ENCODE assay signal across 14 cellular contexts in genomic region chr22:19422440-19423301, GRCh38. TPM values are rescaled to one million over a fixed set of nuclear protein-coding genes. Genes with fewer than 3 reads are reported as not detected.
DNase-seq lines count a peak whose midpoint lies in the region; ATAC-seq and TF ChIP-seq lines count a peak whose summit lies in the region.
"Had no signal": no experiment of that assay in that cellular context is flagged by ENCODE, and none has a peak within 500 bp of the region (broad histone marks: within the 10 kb centered on the region; RNA-seq: fewer than 3 reads in every experiment).

No MANE protein-coding gene starts in this region.

- no peak overlapping the region for H3K4me3 Mint-ChIP-seq in MCF 10A (ENCODE audit: unreplicated experiment)
- H3K4me3 Mint-ChIP-seq in WTC11 = no peak overlapping the region
- H3K4me3 Mint-ChIP-seq in stimulated activated naive B cell treated with anti-CD40 and anti-IgM and Interleukin-4, amounts not matched to agents 10 μg/mL and 1 μg/mL and 100 μg/mL, for 72 hours = no peak overlapping the region

- 86% methylated on average over 8 of the region's 11 CpGs for WGBS in mammary epithelial cell (ENCODE audit: low coverage, missing lambda C conversion rate)

- H3K27ac Mint-ChIP-seq in MCF 10A (ENCODE audit: low read depth, unreplicated experiment) (no peak overlapping the region), WTC11 (peak overlapping the region; percentile 65)
- peak overlapping the region; percentile 63 for H3K27ac Mint-ChIP-seq in stimulated activated naive B cell treated with anti-CD40 and anti-IgM and Interleukin-4, amounts not matched to agents 10 μg/mL and 1 μg/mL and 100 μg/mL, for 72 hours

- TF ChIP-seq CTCF in mammary epithelial cell (conservative IDR thresholded peaks at IDR 0.05 in 1 of 2, IDR thresholded peaks at IDR 0.05 in 1 of 2; ENCODE audit: extremely low read depth in 1 of 2, insufficient read depth in 1 of 2, low read depth in 1 of 2, low read length in 2 of 2) (no peak), MCF 10A (IDR thresholded peaks at IDR 0.05; ENCODE audit: unreplicated experiment) (no peak), WTC11 (IDR thresholded peaks at IDR 0.05) (no peak), fibroblast of villous mesenchyme (IDR thresholded peaks at IDR 0.05; ENCODE audit: insufficient read depth, low read depth, low read length) (no peak)

- dilution Hi-C loops in mammary epithelial cell (cut with HindIII; ENCODE audit: low sequenced_read_pairs) = no loop called here

- peaks cover 15% of the 10 kb centered on the region for H3K36me3 Mint-ChIP-seq in MCF 10A (ENCODE audit: insufficient read depth, unreplicated experiment)
- peaks cover 4% of the 10 kb centered on the region for H3K36me3 Mint-ChIP-seq in WTC11
- H3K36me3 Mint-ChIP-seq in stimulated activated naive B cell treated with anti-CD40 and anti-IgM and Interleukin-4, amounts not matched to agents 10 μg/mL and 1 μg/mL and 100 μg/mL, for 72 hours = peaks cover 10 to 36% of the 10 kb centered on the region in 2 donors

- CTCF ChIA-PET in mammary epithelial cell (lab: Charles Lee; ENCODE audit: low non-redundant PET) (no interaction called here), MCF 10A (lab: Yijun Ruan, JAX) (interaction anchor here (0.5 kb wide), 1 partner anchor 232 kb away, joined by 3 read pairs; no protein-coding TSS in a partner anchor), WTC11 (lab: Charles Lee) (interaction anchor here (1.3 kb wide), 1 partner anchor 207 kb away, joined by 4 read pairs; no protein-coding TSS in a partner anchor)

- no peak; the same call in 1 of the 2 replicates for ATAC-seq in WTC11
- ATAC-seq in stimulated activated naive B cell treated with anti-CD40 and anti-IgM and Interleukin-4, amounts not matched to agents 10 μg/mL and 1 μg/mL and 100 μg/mL, for 72 hours (replicated peaks) = no peak
- ATAC-seq in GM19023 (IDR thresholded peaks at IDR 0.05; ENCODE audit: unreplicated experiment) = no peak
- ATAC-seq in left colon = no peak
- ATAC-seq in HG03457 (IDR thresholded peaks at IDR 0.05; ENCODE audit: unreplicated experiment) = no peak
- ATAC-seq: body of pancreas had no signal

- no peak overlapping the region for H2AFZ ChIP-seq in mammary epithelial cell (ENCODE audit: low read depth, low read length)
- H2AFZ ChIP-seq: parathyroid adenoma had no signal

- no peaks in the 10 kb centered on the region for H3K27me3 ChIP-seq in mammary epithelial cell (ENCODE audit: insufficient read depth, low read length)
- H3K27me3 ChIP-seq: body of pancreas, heart left ventricle had no signal

- H3K4me2 ChIP-seq in mammary epithelial cell (ENCODE audit: insufficient read depth, low read depth, low read length) = no peak overlapping the region

- POLR2A ChIA-PET in MCF 10A (lab: Yijun Ruan, JAX) = interaction anchor here (3.0 kb wide), 1 partner anchor 10 kb away, joined by 12 read pairs; the partner anchor contains the start of genes HIRA and MRPL40
- POLR2A ChIA-PET in WTC11 (lab: Charles Lee) = interaction anchor here (0.5 to 1.3 kb wide), 2 partner anchors 9 to 319 kb away, joined by 4 to 5 read pairs; partner anchors contain the start of genes HIRA and MRPL40

- H3K27me3 Mint-ChIP-seq in MCF 10A (ENCODE audit: insufficient read depth, unreplicated experiment) (no peaks in the 10 kb centered on the region), WTC11 (ENCODE audit: low read depth) (no peaks in the 10 kb centered on the region)
- no peaks in the 10 kb centered on the region for H3K27me3 Mint-ChIP-seq in stimulated activated naive B cell treated with anti-CD40 and anti-IgM and Interleukin-4, amounts not matched to agents 10 μg/mL and 1 μg/mL and 100 μg/mL, for 72 hours

- H3K9ac ChIP-seq in mammary epithelial cell (ENCODE audit: insufficient read depth, low read length) = no peak overlapping the region
- H3K9ac ChIP-seq: parathyroid adenoma had no signal

- intact Hi-C loops in mammary epithelial cell (cut with micrococcal nuclease) = no loop called here
- intact Hi-C loops in MCF 10A (cut with micrococcal nuclease) = no loop called here
- intact Hi-C loops in left colon (cut with DNase I, micrococcal nuclease) = no loop called here

- peak; percentile 6 for DNase-seq in mammary epithelial cell
- DNase-seq in MCF 10A (ENCODE audit: unreplicated experiment) = no peak
- no peak for DNase-seq in WTC11 (ENCODE audit: low spot score)
- peak; percentile 7 for DNase-seq in fibroblast of villous mesenchyme (ENCODE audit: low read depth)
- no peak for DNase-seq in stimulated activated naive B cell treated with anti-CD40 and anti-IgM and Interleukin-4, amounts not matched to agents 10 μg/mL and 1 μg/mL and 100 μg/mL, for 72 hours
- DNase-seq in left colon = no peak
- DNase-seq: body of pancreas, DMS153, heart left ventricle, NCI-H2171 treated with DMSO at 0.1 percent for 48 hours, OCI-M1 had no signal

- peaks cover 94% of the 10 kb centered on the region for H3K79me2 ChIP-seq in mammary epithelial cell (ENCODE audit: insufficient read depth, low read length)

- peaks cover 2% of the 10 kb centered on the region for H3K36me3 ChIP-seq in mammary epithelial cell (ENCODE audit: insufficient read depth, low read length)
- H3K36me3 ChIP-seq: heart left ventricle had no signal

- H3K4me1 ChIP-seq in mammary epithelial cell (ENCODE audit: insufficient read depth, low read length) = no peaks in the 10 kb centered on the region
- H3K4me1 ChIP-seq: parathyroid adenoma had no signal

- no peak overlapping the region for H3K27ac ChIP-seq in mammary epithelial cell (ENCODE audit: insufficient read depth, low read depth, low read length)
- H3K27ac ChIP-seq: body of pancreas, heart left ventricle, parathyroid adenoma had no signal

- no peaks in the 10 kb centered on the region for H3K9me3 Mint-ChIP-seq in MCF 10A (ENCODE audit: unreplicated experiment)
- peaks cover 4% of the 10 kb centered on the region for H3K9me3 Mint-ChIP-seq in WTC11
- H3K9me3 Mint-ChIP-seq in stimulated activated naive B cell treated with anti-CD40 and anti-IgM and Interleukin-4, amounts not matched to agents 10 μg/mL and 1 μg/mL and 100 μg/mL, for 72 hours = peaks cover 0 to 2% of the 10 kb centered on the region in 2 donors

- H3K4me3 ChIP-seq in mammary epithelial cell (replicated peaks in 1 of 3; ENCODE audit: insufficient read depth in 1 of 3, low read depth in 2 of 3, low read length in 3 of 3) = no peak overlapping the region
- no peak overlapping the region for H3K4me3 ChIP-seq in fibroblast of villous mesenchyme (ENCODE audit: low read depth, low read length)
- H3K4me3 ChIP-seq: body of pancreas, heart left ventricle had no signal

- no peaks in the 10 kb centered on the region for H3K9me3 ChIP-seq in mammary epithelial cell (replicated peaks; ENCODE audit: insufficient read depth, low read length)
- H3K9me3 ChIP-seq: body of pancreas, heart left ventricle had no signal

- H4K20me1 ChIP-seq in mammary epithelial cell (ENCODE audit: insufficient read depth, low read length) = no peaks in the 10 kb centered on the region

- H3K4me1 Mint-ChIP-seq in MCF 10A (ENCODE audit: insufficient read depth, unreplicated experiment) (peaks cover 37% of the 10 kb centered on the region), WTC11 (peaks cover 40% of the 10 kb centered on the region)
- peaks cover 47 to 77% of the 10 kb centered on the region in 2 donors for H3K4me1 Mint-ChIP-seq in stimulated activated naive B cell treated with anti-CD40 and anti-IgM and Interleukin-4, amounts not matched to agents 10 μg/mL and 1 μg/mL and 100 μg/mL, for 72 hours

- in situ Hi-C loops in mammary epithelial cell (cut with MboI; ENCODE audit: low sequenced_read_pairs in 2 of 2) = no loop called here

- BruUV-seq in mammary epithelial cell (replicated peaks; lab: Mats Ljungman, UMichigan) (no TSS peak), MCF 10A (replicated peaks; lab: Mats Ljungman, UMichigan) (no TSS peak)

TF ChIP-seq in WTC11, 78 proteins besides CTCF, POLR2A, EP300 and RAD21 (continues in another document):
- no peak for TF ChIP-seq IRF1 (CRISPR knock-in tag; IDR thresholded peaks at IDR 0.05)

RNA-seq across cellular contexts. Expression of gene HIRA, which starts 8.9 kb away (rescaled TPM):
- total RNA-seq in mammary epithelial cell (10 to 100 TPM; 18.2 to 27.3 TPM), MCF 10A (2022) (22.0 and 24.3 TPM in 2 replicates), WTC11 (2021) (42.1 to 51.0 TPM (median 44.2 TPM) in 3 replicates), fibroblast of villous mesenchyme (18.7 and 19.0 TPM in 2 replicates), left colon (10 to 100 TPM; 26.9 to 34.9 TPM)
- polyA plus RNA-seq in mammary epithelial cell = 21.0 TPM
- polyA minus RNA-seq in mammary epithelial cell = 73.5 TPM

RNA-seq across cellular contexts. Expression of gene MRPL40, which starts 9.7 kb away (rescaled TPM):
- 10 to 100 TPM; 22.8 to 40.0 TPM for total RNA-seq in mammary epithelial cell
- 34.8 TPM for polyA plus RNA-seq in mammary epithelial cell
- polyA minus RNA-seq in mammary epithelial cell = 15.5 TPM
- total RNA-seq in MCF 10A (2022) = 51.9 and 66.7 TPM in 2 replicates
- 15.7 to 19.2 TPM (median 18.2 TPM) in 3 replicates for total RNA-seq in WTC11 (2021)
- total RNA-seq in fibroblast of villous mesenchyme = 46.2 and 52.2 TPM in 2 replicates
- total RNA-seq in left colon = 10 to 100 TPM; 16.6 to 20.1 TPM

RNA-seq across cellular contexts. Expression of gene C22orf39, which starts 24.8 kb away (rescaled TPM):
- total RNA-seq in mammary epithelial cell (10 to 100 TPM; 12.2 to 14.7 TPM), MCF 10A (2022) (19.1 and 22.2 TPM in 2 replicates), WTC11 (2021) (26.5 to 34.4 TPM (median 32.8 TPM) in 3 replicates), fibroblast of villous mesenchyme (11.3 and 12.5 TPM in 2 replicates), left colon (10 to 100 TPM; 20.1 to 23.4 TPM)
- polyA plus RNA-seq in mammary epithelial cell = 8.7 TPM
- 7.6 TPM for polyA minus RNA-seq in mammary epithelial cell

RNA-seq across cellular contexts. Expression of gene UFD1, which starts 56.3 kb away (rescaled TPM):
- total RNA-seq in mammary epithelial cell = 10 to 100 TPM; 63.3 to 98.2 TPM
- 225 TPM for polyA plus RNA-seq in mammary epithelial cell
- polyA minus RNA-seq in mammary epithelial cell = 147 TPM
- total RNA-seq in MCF 10A (2022) = 62.3 and 64.4 TPM in 2 replicates
- total RNA-seq in WTC11 (2021) = 49.6 to 57.9 TPM (median 49.9 TPM) in 3 replicates
- total RNA-seq in fibroblast of villous mesenchyme = 44.9 and 67.3 TPM in 2 replicates
- total RNA-seq in left colon = 10 to 100 TPM; 48.8 to 51.8 TPM

RNA-seq across cellular contexts. Expression of gene CDC45, which starts 57.0 kb away (rescaled TPM):
- total RNA-seq in mammary epithelial cell (10 to 100 TPM in 1 of 2 donors, 1 to 10 TPM in 1; 2.2 to 31.1 TPM), MCF 10A (2022) (7.5 and 18.6 TPM in 2 replicates), WTC11 (2021) (34.4 to 38.1 TPM (median 35.0 TPM) in 3 replicates), fibroblast of villous mesenchyme (8.1 and 10.4 TPM in 2 replicates), left colon (1 to 10 TPM; 2.7 to 7.0 TPM)
- 49.3 TPM for polyA plus RNA-seq in mammary epithelial cell
- polyA minus RNA-seq in mammary epithelial cell = 33.7 TPM
- total RNA-seq: body of pancreas had no signal

Comparison
In these comparisons a context has a peak if more than half of its experiments do, and no peak if none do; other contexts are left out.
1. DNase-seq: peak in mammary epithelial cell (single experiment) and fibroblast of villous mesenchyme (single experiment); none in MCF 10A (single experiment), WTC11 (single experiment), stimulated activated naive B cell treated with anti-CD40 and anti-IgM and Interleukin-4, amounts not matched to agents 10 μg/mL and 1 μg/mL and 100 μg/mL, for 72 hours (single experiment) and left colon (0 of 2).